In the genomic region with DNA sequence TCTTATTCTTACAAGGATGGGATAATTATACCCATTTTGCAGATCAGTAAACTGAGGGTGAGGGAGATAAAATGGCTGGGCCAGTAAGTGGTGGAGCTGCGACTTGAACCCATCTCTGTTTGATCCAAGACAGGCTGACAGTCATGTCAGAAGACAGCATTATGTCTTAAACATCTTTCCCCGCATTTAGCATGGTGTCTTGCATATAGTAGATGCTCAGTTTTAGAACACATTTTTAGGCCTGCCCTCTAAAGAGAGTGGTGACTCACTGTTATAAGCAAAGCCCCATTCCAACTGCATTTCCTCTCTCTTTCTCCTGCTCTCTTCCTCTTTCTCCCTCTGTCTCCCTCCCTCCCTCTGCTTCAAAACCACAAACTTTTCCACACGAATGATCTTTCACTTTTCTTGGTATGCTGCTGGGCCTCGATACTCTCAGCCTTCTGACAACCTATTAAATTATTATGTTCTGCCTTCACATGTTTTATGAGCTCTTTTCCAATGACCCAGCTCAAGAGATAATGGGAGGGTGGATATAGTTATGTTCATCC, we compare ENCODE assay signal across 12 cellular contexts. TPM values are rescaled to one million over a fixed set of nuclear protein-coding genes. Genes with fewer than 3 reads are reported as not detected.
A peak's percentile ranks its signal among the peaks of the same experiment; 100 is the strongest.
DNase-seq lines count a peak whose midpoint lies in the region; ATAC-seq and TF ChIP-seq lines count a peak whose summit lies in the region.
"Had no signal": no experiment of that assay in that cellular context is flagged by ENCODE, and none has a peak within 500 bp of the region (broad histone marks: within the 10 kb centered on the region; RNA-seq: fewer than 3 reads in every experiment).

No MANE protein-coding gene starts in this region.

- no peaks in the 10 kb centered on the region for H3F3A ChIP-seq in PC-3 (ENCODE audit: low read length, unreplicated experiment)

- H3K4me1 ChIP-seq in mammary epithelial cell (ENCODE audit: insufficient read depth, low read length), result no peaks in the 10 kb centered on the region
- no peaks in the 10 kb centered on the region for H3K4me1 ChIP-seq in breast epithelium
- no peaks in the 10 kb centered on the region for H3K4me1 ChIP-seq in PC-3 (ENCODE audit: insufficient read depth, low read length)
- no peaks in the 10 kb centered on the region for H3K4me1 ChIP-seq in fibroblast of lung (ENCODE audit: control insufficient read depth, extremely low read depth, insufficient read depth, low read length)
- no peaks in the 10 kb centered on the region for H3K4me1 ChIP-seq in uterus
- H3K4me1 ChIP-seq: body of pancreas had no signal

- H3K4me2 ChIP-seq in mammary epithelial cell (ENCODE audit: insufficient read depth, low read depth, low read length), result no peak overlapping the region
- no peak overlapping the region for H3K4me2 ChIP-seq in PC-3 (ENCODE audit: low read length)
- H3K4me2 ChIP-seq in fibroblast of lung (ENCODE audit: extremely low read depth, insufficient read depth, low read length), result no peak overlapping the region

- H2AFZ ChIP-seq in mammary epithelial cell (ENCODE audit: low read depth, low read length) (no peak overlapping the region), PC-3 (ENCODE audit: low read length) (no peak overlapping the region), fibroblast of lung (ENCODE audit: low read length) (peak overlapping the region; percentile 40)

- H3K4me3 ChIP-seq in mammary epithelial cell (replicated peaks in 1 of 3; ENCODE audit: insufficient read depth in 1 of 3, low read depth in 2 of 3, low read length in 3 of 3), result no peak overlapping the region
- no peak overlapping the region for H3K4me3 ChIP-seq in breast epithelium
- no peak overlapping the region for H3K4me3 ChIP-seq in PC-3 (ENCODE audit: low read length)
- H3K4me3 ChIP-seq in fibroblast of lung (replicated peaks in 1 of 4; ENCODE audit: control extremely low read depth in 1 of 4, insufficient read depth in 1 of 4, low read depth in 3 of 4, low read length in 4 of 4), result no peak overlapping the region
- no peak overlapping the region for H3K4me3 ChIP-seq in uterus
- H3K4me3 ChIP-seq: body of pancreas had no signal

- intact Hi-C loops in mammary epithelial cell (cut with micrococcal nuclease), result no loop called here
- intact Hi-C loops in breast epithelium (cut with DNase I; ENCODE audit: low total_unique reads), result no loop called here
- intact Hi-C loops in PC-3 (cut with micrococcal nuclease), result no loop called here
- intact Hi-C loops in uterus (cut with DNase I; ENCODE audit: low total_unique reads), result no loop called here

- DNase-seq in mammary epithelial cell (peak; percentile 13), breast epithelium (ENCODE audit: low spot score in 2 of 2) (no peak), PC-3 (peak; percentile 38), fibroblast of lung (ENCODE audit: low read depth in 2 of 2) (peak; percentile 67 to 93), uterus (no peak)
- no peak for DNase-seq in stimulated activated CD8-positive, alpha-beta memory T cell treated with anti-CD3 and anti-CD28 coated beads, Interleukin-4, amount 100 ng/mL, for 48 hours
- DNase-seq: body of pancreas, H9 had no signal

- dilution Hi-C loops in mammary epithelial cell (cut with HindIII; ENCODE audit: low sequenced_read_pairs), result no loop called here

- H3K27ac ChIP-seq in mammary epithelial cell (ENCODE audit: insufficient read depth, low read depth, low read length), result no peak overlapping the region
- no peak overlapping the region for H3K27ac ChIP-seq in breast epithelium
- H3K27ac ChIP-seq in PC-3 (ENCODE audit: low read length), result no peak overlapping the region
- H3K27ac ChIP-seq in fibroblast of lung (ENCODE audit: insufficient read depth, low read length), result peak overlapping the region; percentile 26
- H3K27ac ChIP-seq in uterus, result peak overlapping the region; percentile 28 to 56
- H3K27ac ChIP-seq: body of pancreas, HL-60 had no signal

- H4K20me1 ChIP-seq in mammary epithelial cell (ENCODE audit: insufficient read depth, low read length), result no peaks in the 10 kb centered on the region
- H4K20me1 ChIP-seq in PC-3 (ENCODE audit: low read length), result no peaks in the 10 kb centered on the region
- H4K20me1 ChIP-seq in fibroblast of lung (ENCODE audit: control insufficient read depth, extremely low read depth, insufficient read depth, low read length), result no peaks in the 10 kb centered on the region

- 59% methylated on average over 4 of the region's 4 CpGs for WGBS in mammary epithelial cell (ENCODE audit: low coverage, missing lambda C conversion rate)

- POLR2A ChIA-PET in PC-3 (lab: Charles Lee; ENCODE audit: unreplicated experiment), result interaction anchor here (1.0 kb wide), 1 partner anchor 9 kb away, joined by 3 read pairs; no protein-coding TSS in a partner anchor

- TF ChIP-seq CTCF in mammary epithelial cell (conservative IDR thresholded peaks at IDR 0.05 in 1 of 2, IDR thresholded peaks at IDR 0.05 in 1 of 2; ENCODE audit: extremely low read depth in 1 of 2, insufficient read depth in 1 of 2, low read depth in 1 of 2, low read length in 2 of 2) (no peak), breast epithelium (IDR thresholded peaks at IDR 0.05) (no peak), PC-3 (conservative IDR thresholded peaks at IDR 0.05; ENCODE audit: low read depth, low read length) (no peak), fibroblast of lung (conservative IDR thresholded peaks at IDR 0.05 in 1 of 2, IDR thresholded peaks at IDR 0.05 in 1 of 2; ENCODE audit: low read depth in 1 of 2, low read length in 2 of 2) (no peak), uterus (IDR thresholded peaks at IDR 0.05) (no peak)

- peaks cover 2% of the 10 kb centered on the region for H3K27me3 ChIP-seq in mammary epithelial cell (ENCODE audit: insufficient read depth, low read length)
- no peaks in the 10 kb centered on the region for H3K27me3 ChIP-seq in breast epithelium
- H3K27me3 ChIP-seq in PC-3 (ENCODE audit: low read length), result peaks cover 14% of the 10 kb centered on the region; the same call in 1 of the 2 replicates
- no peaks in the 10 kb centered on the region for H3K27me3 ChIP-seq in fibroblast of lung (ENCODE audit: control insufficient read depth, insufficient read depth, low read length)
- no peaks in the 10 kb centered on the region for H3K27me3 ChIP-seq in uterus
- H3K27me3 ChIP-seq: body of pancreas had no signal

- in situ Hi-C loops in mammary epithelial cell (cut with MboI; ENCODE audit: low sequenced_read_pairs in 2 of 2), result no loop called here

- H3K9me2 ChIP-seq in PC-3 (replicated peaks; ENCODE audit: low read length), result no peaks in the 10 kb centered on the region

- CTCF ChIA-PET in mammary epithelial cell (lab: Charles Lee; ENCODE audit: low non-redundant PET), result no interaction called here
- CTCF ChIA-PET in PC-3 (lab: Charles Lee), result no interaction called here

- BruUV-seq in mammary epithelial cell (replicated peaks; lab: Mats Ljungman, UMichigan) (no TSS peak), PC-3 (replicated peaks; lab: Mats Ljungman, UMichigan) (no TSS peak)

- H3K9ac ChIP-seq in mammary epithelial cell (ENCODE audit: insufficient read depth, low read length) (no peak overlapping the region), PC-3 (ENCODE audit: low read length) (no peak overlapping the region), fibroblast of lung (ENCODE audit: insufficient read depth, low read length) (no peak overlapping the region)

- ATAC-seq in PC-3 (0 out of 2 replicates have a peak, but pooled peaks have one; percentile 15), HG02623 (IDR thresholded peaks at IDR 0.05; ENCODE audit: unreplicated experiment) (no peak), GM18511 (IDR thresholded peaks at IDR 0.05; ENCODE audit: unreplicated experiment) (no peak)
- ATAC-seq: body of pancreas; natural killer cell treated with Interleukin-12 subunit alpha and Interleukin-12 subunit beta and Interleukin-15 and Interleukin-18, amount 100 ng/mL, for 72 hours had no signal

- TF ChIP-seq POLR2A in breast epithelium (IDR thresholded peaks at IDR 0.05), result no peak
- no peak for TF ChIP-seq POLR2A in uterus (IDR thresholded peaks at IDR 0.05)

- H3K36me3 ChIP-seq in mammary epithelial cell (ENCODE audit: insufficient read depth, low read length) (no peaks in the 10 kb centered on the region), breast epithelium (no peaks in the 10 kb centered on the region), PC-3 (ENCODE audit: low read depth, low read length) (no peaks in the 10 kb centered on the region), fibroblast of lung (ENCODE audit: control insufficient read depth, insufficient read depth, low read length) (no peaks in the 10 kb centered on the region), uterus (no peaks in the 10 kb centered on the region)

- H3K9me3 ChIP-seq in mammary epithelial cell (replicated peaks; ENCODE audit: insufficient read depth, low read length), result no peaks in the 10 kb centered on the region
- no peaks in the 10 kb centered on the region for H3K9me3 ChIP-seq in breast epithelium
- no peaks in the 10 kb centered on the region for H3K9me3 ChIP-seq in PC-3 (ENCODE audit: low read length)
- H3K9me3 ChIP-seq in fibroblast of lung (ENCODE audit: control insufficient read depth, insufficient read depth, low read depth, low read length), result no peaks in the 10 kb centered on the region
- H3K9me3 ChIP-seq in uterus, result no peaks in the 10 kb centered on the region
- H3K9me3 ChIP-seq: body of pancreas had no signal

- H3K79me2 ChIP-seq in mammary epithelial cell (ENCODE audit: insufficient read depth, low read length) (no peaks in the 10 kb centered on the region), PC-3 (ENCODE audit: low read length) (no peaks in the 10 kb centered on the region), fibroblast of lung (ENCODE audit: control insufficient read depth, insufficient read depth, low read length) (no peaks in the 10 kb centered on the region)

RNA-seq across cellular contexts. Expression of gene CWC15, which starts 25.2 kb away (rescaled TPM):
- 10 to 100 TPM; 27.5 to 46.5 TPM for total RNA-seq in mammary epithelial cell
- 24.1 TPM for polyA plus RNA-seq in mammary epithelial cell
- polyA minus RNA-seq in mammary epithelial cell, result 0.36 TPM
- total RNA-seq in breast epithelium, result 10 to 100 TPM; 42.9 to 62.7 (median 47.9) TPM
- total RNA-seq in PC-3 (2014; rRNA removed), result 56.9 and 63.5 TPM in 2 replicates
- 42.1 TPM in 2 replicates for total RNA-seq in fibroblast of lung
- 51.4 and 54.0 TPM in 2 replicates for polyA plus RNA-seq in fibroblast of lung
- 75.4 and 77.8 TPM in 2 replicates for polyA plus RNA-seq in fibroblast of lung (2012)
- 2.6 and 2.9 TPM in 2 replicates for polyA minus RNA-seq in fibroblast of lung (ENCODE audit: low replicate concordance)
- total RNA-seq in uterus, result 10 to 100 TPM; 11.5 to 67.2 (median 56.9) TPM

RNA-seq across cellular contexts. Expression of gene KDM4D, which starts 25.4 kb away (rescaled TPM):
- 1 to 10 TPM; 1.0 TPM for total RNA-seq in mammary epithelial cell
- polyA plus RNA-seq in mammary epithelial cell, result 1.3 TPM
- polyA minus RNA-seq in mammary epithelial cell, result 2.4 TPM
- total RNA-seq in breast epithelium, result 1 to 10 TPM in 1 of 3 donors, under 1 TPM in 2; 0.33 to 1.2 (median 0.96) TPM
- total RNA-seq in PC-3 (2014; rRNA removed), result 2.7 and 4.1 TPM in 2 replicates
- total RNA-seq in fibroblast of lung, result 0.50 and 0.51 TPM in 2 replicates
- polyA plus RNA-seq in fibroblast of lung, result 0.94 and 1.4 TPM in 2 replicates
- polyA plus RNA-seq in fibroblast of lung (2012), result 0.58 and 0.91 TPM in 2 replicates
- polyA minus RNA-seq in fibroblast of lung (ENCODE audit: low replicate concordance), result 0.86 and 1.3 TPM in 2 replicates
- total RNA-seq in uterus, result 1 to 10 TPM in 1 of 4 donors, under 1 TPM in 2, not detected in 1; under 0.01 to 1.9 (median 0.70) TPM

Comparison
In these comparisons a context has a peak if more than half of its experiments do, and no peak if none do; other contexts are left out.
1. DNase-seq: peak in mammary epithelial cell (single experiment), PC-3 (single experiment) and fibroblast of lung (2 of 2); none in breast epithelium (0 of 2), uterus (0 of 2) and stimulated activated CD8-positive, alpha-beta memory T cell treated with anti-CD3 and anti-CD28 coated beads, Interleukin-4, amount 100 ng/mL, for 48 hours (single experiment).
2. H3K27ac ChIP-seq: peak in fibroblast of lung (single experiment) and uterus (2 of 2); none in mammary epithelial cell (single experiment), breast epithelium (0 of 2) and PC-3 (single experiment).